8 cellular contexts compared by ENCODE assay signal in genomic region chr14:91649930-91650329, GRCh38.
DNase-seq lines count a peak whose midpoint lies in the region; ATAC-seq and TF ChIP-seq lines count a peak whose summit lies in the region.

No MANE protein-coding gene starts in this region.

- WGBS in mesenchymal stem cell = 42% methylated on average over 2 of the region's 2 CpGs

- no peak overlapping the region for H3K9ac ChIP-seq in mesenchymal stem cell (ENCODE audit: low read length)

- H3K18ac ChIP-seq in mesenchymal stem cell (ENCODE audit: low read depth in 1 of 2, low read length in 2 of 2) = no peak overlapping the region

- no peak overlapping the region for H3K4me2 ChIP-seq in mesenchymal stem cell (ENCODE audit: low read length, poor library complexity, severe bottlenecking)

- H2BK5ac ChIP-seq in mesenchymal stem cell (ENCODE audit: low read depth, low read length, poor library complexity, severe bottlenecking) = no peak overlapping the region

- no peak overlapping the region for H3K4me3 ChIP-seq in ACC112 (ENCODE audit: low read depth, low read length)
- H3K4me3 ChIP-seq in choroid plexus epithelial cell (ENCODE audit: low read depth, low read length) = no peak overlapping the region
- no peak overlapping the region for H3K4me3 ChIP-seq in mesenchymal stem cell (ENCODE audit: insufficient read depth in 1 of 2, low read depth in 1 of 2, low read length in 2 of 2)

- H3K27ac ChIP-seq in ACC112 (ENCODE audit: low read depth, low read length) (no peak overlapping the region), mesenchymal stem cell (ENCODE audit: low read length, poor library complexity, severe bottlenecking) (no peak overlapping the region)

- H3K4ac ChIP-seq in mesenchymal stem cell (ENCODE audit: low read depth in 1 of 2, low read length in 2 of 2) = no peak overlapping the region

- H3K4me1 ChIP-seq in ACC112 (ENCODE audit: control insufficient read depth, insufficient read depth, low read length, unreplicated experiment) (no peaks in the 10 kb centered on the region), mesenchymal stem cell (ENCODE audit: control insufficient read depth, insufficient read depth, low read depth, low read length) (no peaks in the 10 kb centered on the region)

- ATAC-seq in GM18861 (IDR thresholded peaks at IDR 0.05; ENCODE audit: unreplicated experiment) = no peak

- H3K14ac ChIP-seq in mesenchymal stem cell (ENCODE audit: low read length in 2 of 2) = no peak overlapping the region

- H2BK120ac ChIP-seq in mesenchymal stem cell (ENCODE audit: low read depth, low read length) = no peak overlapping the region

- no peaks in the 10 kb centered on the region for H3K9me3 ChIP-seq in mesenchymal stem cell (ENCODE audit: control insufficient read depth, low read length)

- peak; percentile 64 for TF ChIP-seq CTCF in choroid plexus epithelial cell (conservative IDR thresholded peaks at IDR 0.05; ENCODE audit: low read depth, low read length)

- H2AK5ac ChIP-seq in mesenchymal stem cell (ENCODE audit: low read length, severe bottlenecking) = no peak overlapping the region

- H3K27me3 ChIP-seq in ACC112 (ENCODE audit: insufficient read depth, low read length) (no peaks in the 10 kb centered on the region), mesenchymal stem cell (ENCODE audit: control insufficient read depth in 1 of 2, insufficient read depth in 1 of 2, low read length in 2 of 2) (no peaks in the 10 kb centered on the region)

- no peaks in the 10 kb centered on the region for H3K36me3 ChIP-seq in ACC112 (ENCODE audit: insufficient read depth, low read length)
- H3K36me3 ChIP-seq in mesenchymal stem cell (ENCODE audit: control insufficient read depth in 1 of 2, insufficient read depth in 2 of 2, low read depth in 1 of 2, low read length in 2 of 2) = no peaks in the 10 kb centered on the region

- H2BK12ac ChIP-seq in mesenchymal stem cell (ENCODE audit: low read length in 2 of 2) = no peak overlapping the region

- H3K23ac ChIP-seq in mesenchymal stem cell (ENCODE audit: low read length in 2 of 2) = no peak overlapping the region

- H3K79me2 ChIP-seq in ACC112 (ENCODE audit: control insufficient read depth, insufficient read depth, low read length, unreplicated experiment) = no peaks in the 10 kb centered on the region

- DNase-seq in DMS53 (lab: John Stamatoyannopoulos, UW) (peak; percentile 69), NCI-H128 (lab: John Stamatoyannopoulos, UW; ENCODE audit: unreplicated experiment) (peak; percentile 20), choroid plexus epithelial cell (ENCODE audit: low read depth) (peak; percentile 77), mesenchymal stem cell (peak; percentile 8), T-helper 9 cell (no peak)
- no peak for DNase-seq in activated effector memory CD4-positive, alpha-beta T cell treated with Interleukin-2 at 50 U/mL for 16 hours

- H4K91ac ChIP-seq in mesenchymal stem cell (ENCODE audit: low read length) = no peak overlapping the region

- no peaks in the 10 kb centered on the region for H3K79me1 ChIP-seq in mesenchymal stem cell (replicated peaks; ENCODE audit: low read length, poor library complexity, severe bottlenecking)

- H2AFZ ChIP-seq in ACC112 (ENCODE audit: low read length, unreplicated experiment) (peak overlapping the region; percentile 32), mesenchymal stem cell (ENCODE audit: low read depth, low read length) (no peak overlapping the region)

- no peak overlapping the region for H4K8ac ChIP-seq in mesenchymal stem cell (ENCODE audit: low read length)

- H2BK15ac ChIP-seq in mesenchymal stem cell (ENCODE audit: low read depth, poor library complexity, severe bottlenecking) = no peak overlapping the region

Comparison
In these comparisons a context has a peak if more than half of its experiments do, and no peak if none do; other contexts are left out.
1. DNase-seq: peak in DMS53 (single experiment), NCI-H128 (single experiment), choroid plexus epithelial cell (single experiment) and mesenchymal stem cell (single experiment); none in activated effector memory CD4-positive, alpha-beta T cell treated with Interleukin-2 at 50 U/mL for 16 hours (single experiment) and T-helper 9 cell (single experiment).